Comparison of ENCODE assay signal across 1 cellular context in the genomic region with DNA sequence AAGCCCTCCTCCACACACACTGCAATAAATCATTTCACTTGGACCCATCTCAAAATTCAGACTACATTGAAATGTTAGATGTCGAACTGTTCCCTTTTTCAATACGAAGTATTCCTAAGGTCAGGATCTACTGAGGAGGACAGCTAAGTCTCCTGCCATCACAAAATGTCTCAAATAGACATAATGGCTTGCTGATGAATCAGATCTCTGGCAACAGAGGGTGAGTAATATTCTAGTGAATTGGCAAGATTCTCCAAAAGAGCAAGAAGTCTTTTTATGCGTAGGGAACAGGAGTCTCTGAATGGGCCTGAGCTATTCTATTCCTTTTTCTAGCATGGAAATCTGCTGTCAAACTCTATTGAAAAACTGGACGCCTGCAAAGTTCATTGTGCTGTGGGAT.
TF ChIP-seq lines count a peak whose summit lies in the region.

No MANE protein-coding gene starts in this region.

TF ChIP-seq in K562, 482 proteins besides CTCF, POLR2A, EP300 and RAD21 (continued from another document):
- TF ChIP-seq, protein P1, sequence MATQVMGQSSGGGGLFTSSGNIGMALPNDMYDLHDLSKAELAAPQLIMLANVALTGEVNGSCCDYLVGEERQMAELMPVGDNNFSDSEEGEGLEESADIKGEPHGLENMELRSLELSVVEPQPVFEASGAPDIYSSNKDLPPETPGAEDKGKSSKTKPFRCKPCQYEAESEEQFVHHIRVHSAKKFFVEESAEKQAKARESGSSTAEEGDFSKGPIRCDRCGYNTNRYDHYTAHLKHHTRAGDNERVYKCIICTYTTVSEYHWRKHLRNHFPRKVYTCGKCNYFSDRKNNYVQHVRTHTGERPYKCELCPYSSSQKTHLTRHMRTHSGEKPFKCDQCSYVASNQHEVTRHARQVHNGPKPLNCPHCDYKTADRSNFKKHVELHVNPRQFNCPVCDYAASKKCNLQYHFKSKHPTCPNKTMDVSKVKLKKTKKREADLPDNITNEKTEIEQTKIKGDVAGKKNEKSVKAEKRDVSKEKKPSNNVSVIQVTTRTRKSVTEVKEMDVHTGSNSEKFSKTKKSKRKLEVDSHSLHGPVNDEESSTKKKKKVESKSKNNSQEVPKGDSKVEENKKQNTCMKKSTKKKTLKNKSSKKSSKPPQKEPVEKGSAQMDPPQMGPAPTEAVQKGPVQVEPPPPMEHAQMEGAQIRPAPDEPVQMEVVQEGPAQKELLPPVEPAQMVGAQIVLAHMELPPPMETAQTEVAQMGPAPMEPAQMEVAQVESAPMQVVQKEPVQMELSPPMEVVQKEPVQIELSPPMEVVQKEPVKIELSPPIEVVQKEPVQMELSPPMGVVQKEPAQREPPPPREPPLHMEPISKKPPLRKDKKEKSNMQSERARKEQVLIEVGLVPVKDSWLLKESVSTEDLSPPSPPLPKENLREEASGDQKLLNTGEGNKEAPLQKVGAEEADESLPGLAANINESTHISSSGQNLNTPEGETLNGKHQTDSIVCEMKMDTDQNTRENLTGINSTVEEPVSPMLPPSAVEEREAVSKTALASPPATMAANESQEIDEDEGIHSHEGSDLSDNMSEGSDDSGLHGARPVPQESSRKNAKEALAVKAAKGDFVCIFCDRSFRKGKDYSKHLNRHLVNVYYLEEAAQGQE (CRISPR knock-in tag; IDR thresholded peaks at IDR 0.05; ENCODE audit: low read depth) = no peak
- TF ChIP-seq, protein P2, sequence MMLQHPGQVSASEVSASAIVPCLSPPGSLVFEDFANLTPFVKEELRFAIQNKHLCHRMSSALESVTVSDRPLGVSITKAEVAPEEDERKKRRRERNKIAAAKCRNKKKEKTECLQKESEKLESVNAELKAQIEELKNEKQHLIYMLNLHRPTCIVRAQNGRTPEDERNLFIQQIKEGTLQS (IDR thresholded peaks at IDR 0.05) = 0 out of 2 replicates have a peak, but pooled peaks have one; percentile 16
- TF ChIP-seq, protein P2 (CRISPR knock-in tag; conservative IDR thresholded peaks at IDR 0.05) = no peak
- no peak for TF ChIP-seq TCF7L2 (IDR thresholded peaks at IDR 0.05; ENCODE audit: low read depth, low read length)
- no peak for TF ChIP-seq NR2C2 (CRISPR knock-in tag; IDR thresholded peaks at IDR 0.05)
- TF ChIP-seq NR2C2 (tag; IDR thresholded peaks at IDR 0.05) = no peak
- no peak for TF ChIP-seq ZNF217 (CRISPR knock-in tag; IDR thresholded peaks at IDR 0.05)
- TF ChIP-seq RBM14 (IDR thresholded peaks at IDR 0.05; ENCODE audit: borderline replicate concordance, insufficient read depth, low read depth, low read length) = no peak
